In genomic region chr10:92880233-92880861, GRCh38 we compare ENCODE assay signal across 8 cellular contexts. TPM values are rescaled to one million over a fixed set of nuclear protein-coding genes. Genes with fewer than 3 reads are reported as not detected.
DNase-seq lines count a peak whose midpoint lies in the region; ATAC-seq, FAIRE-seq and TF ChIP-seq lines count a peak whose summit lies in the region.

No MANE protein-coding gene starts in this region.

- WGBS in liver = 38% methylated on average over 4 of the region's 4 CpGs

- H3K4me1 ChIP-seq in liver (ENCODE audit: control insufficient read depth in 4 of 4, insufficient read depth in 4 of 4, low read length in 3 of 4) = peaks cover 0 to 8% (median 2%) of the 10 kb centered on the region in 4 donors

- ATAC-seq in GM18907 (IDR thresholded peaks at IDR 0.05; ENCODE audit: unreplicated experiment) = no peak

- H3K27me3 ChIP-seq in liver (ENCODE audit: control insufficient read depth in 4 of 4, insufficient read depth in 4 of 4, low read length in 3 of 4) = no peaks in the 10 kb centered on the region

- FAIRE-seq in GM18507 (lab: Jason Lieb, UNC) = peak; percentile 18

- DNase-seq in AG09319 (ENCODE audit: extremely low read depth, low read depth) (peak; percentile 20), GM18507 (ENCODE audit: extremely low spot score, insufficient read length, low read depth) (no peak), NCI-H526 treated with DMSO at 0.1 percent for 48 hours (lab: John Stamatoyannopoulos, UW) (peak; percentile 43), ecto neural progenitor cell (ENCODE audit: low spot score) (no peak), posterior vena cava (ENCODE audit: low spot score) (no peak)
- DNase-seq in central memory CD4-positive, alpha-beta T cell = peak; percentile 12

- no peaks in the 10 kb centered on the region for H3K9me3 ChIP-seq in liver (ENCODE audit: control insufficient read depth in 4 of 4, low read length in 3 of 4)

- intact Hi-C loops in posterior vena cava (cut with DNase I) = loop anchor here (5.0 to 10.0 kb wide), 2 partner anchors 38 to 154 kb away; no protein-coding TSS in a partner anchor

- peak; percentile 53 for TF ChIP-seq CTCF in AG09319 (IDR thresholded peaks at IDR 0.05; ENCODE audit: low read depth, low read length)
- TF ChIP-seq CTCF in liver (IDR thresholded peaks at IDR 0.05; ENCODE audit: low read depth, low read length, missing input control) = peak; percentile 45

- H3K9ac ChIP-seq in liver (ENCODE audit: low read depth in 1 of 2, low read length in 2 of 2) = no peak overlapping the region

- H3K4me3 ChIP-seq in liver (ENCODE audit: low read depth in 1 of 3, low read length in 3 of 3) = no peak overlapping the region

- no peak overlapping the region for H3K27ac ChIP-seq in liver (ENCODE audit: low read depth in 1 of 2, low read length in 2 of 2)

- TF ChIP-seq RAD21 in liver (IDR thresholded peaks at IDR 0.05) = peak; percentile 82

- no peaks in the 10 kb centered on the region for H3K36me3 ChIP-seq in liver (ENCODE audit: control insufficient read depth in 4 of 4, insufficient read depth in 3 of 4, low read depth in 1 of 4, low read length in 3 of 4)

TF ChIP-seq in liver, 16 proteins besides CTCF, POLR2A, EP300 and RAD21:
- TF ChIP-seq HNF4G (IDR thresholded peaks at IDR 0.05) (no peak), REST (IDR thresholded peaks at IDR 0.05) (no peak), FOXA1 (IDR thresholded peaks at IDR 0.05) (no peak), NR2F2 (IDR thresholded peaks at IDR 0.05) (no peak), YY1 (IDR thresholded peaks at IDR 0.05) (no peak), HNF4A (conservative IDR thresholded peaks at IDR 0.05) (no peak), RXRA (IDR thresholded peaks at IDR 0.05) (no peak), FOXA2 (IDR thresholded peaks at IDR 0.05) (no peak), MAX (IDR thresholded peaks at IDR 0.05) (no peak), GABPA (IDR thresholded peaks at IDR 0.05 in 1 of 2, conservative IDR thresholded peaks at IDR 0.05 in 1 of 2) (no peak), ATF3 (IDR thresholded peaks at IDR 0.05) (no peak), SP1 (IDR thresholded peaks at IDR 0.05) (no peak), ZBTB33 (IDR thresholded peaks at IDR 0.05) (no peak), TAF1 (conservative IDR thresholded peaks at IDR 0.05) (no peak), JUND (IDR thresholded peaks at IDR 0.05) (no peak), EGR1 (IDR thresholded peaks at IDR 0.05; ENCODE audit: low read depth in 2 of 2) (no peak)

RNA-seq across cellular contexts. Expression of gene EXOC6, which starts 32.0 kb away (rescaled TPM):
- total RNA-seq in liver (10 to 100 TPM; 10.2 to 35.4 TPM), posterior vena cava (10 to 100 TPM; 13.1 to 17.6 TPM)
- polyA plus RNA-seq in liver = 1 to 10 TPM; 6.5 to 6.7 TPM

Comparison
In these comparisons a context has a peak if more than half of its experiments do, and no peak if none do; other contexts are left out.
1. DNase-seq: peak in AG09319 (single experiment), NCI-H526 treated with DMSO at 0.1 percent for 48 hours (single experiment) and central memory CD4-positive, alpha-beta T cell (single experiment); none in GM18507 (single experiment), ecto neural progenitor cell (single experiment) and posterior vena cava (single experiment).